8 cellular contexts compared by ENCODE assay signal in the genomic region with DNA sequence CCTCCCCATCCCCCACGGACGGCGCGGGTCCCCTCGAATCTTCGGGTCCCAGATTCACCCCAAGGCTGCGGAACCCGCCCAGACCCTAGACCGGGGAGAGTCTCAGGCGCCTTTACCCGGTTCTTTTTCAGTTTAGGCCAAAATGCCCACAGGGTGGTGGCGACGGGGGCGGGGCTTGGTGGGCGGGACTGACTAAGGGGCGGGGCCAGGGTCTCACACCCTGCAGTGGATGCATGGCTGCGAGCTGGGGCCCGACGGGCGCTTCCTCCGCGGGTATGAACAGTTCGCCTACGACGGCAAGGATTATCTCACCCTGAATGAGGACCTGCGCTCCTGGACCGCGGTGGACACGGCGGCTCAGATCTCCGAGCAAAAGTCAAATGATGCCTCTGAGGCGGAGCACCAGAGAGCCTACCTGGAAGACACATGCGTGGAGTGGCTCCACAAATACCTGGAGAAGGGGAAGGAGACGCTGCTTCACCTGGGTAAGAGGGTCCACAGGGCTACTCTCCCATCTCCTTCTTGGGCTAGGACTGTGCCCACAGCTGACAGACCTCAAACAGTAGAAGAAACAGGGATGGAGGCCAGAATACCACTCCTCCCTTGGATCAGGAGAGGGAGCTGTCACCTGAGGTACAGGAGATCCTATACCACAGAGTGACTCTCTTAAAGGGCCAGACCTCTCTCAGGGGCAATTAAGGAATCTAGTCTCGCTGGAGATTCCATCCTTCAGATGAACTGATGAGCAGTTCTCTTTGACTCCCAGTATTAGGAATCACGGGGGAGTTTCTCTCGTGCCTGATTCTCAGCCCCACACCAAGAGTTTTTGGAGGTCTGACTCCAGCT. TPM values are rescaled to one million over a fixed set of nuclear protein-coding genes. Genes with fewer than 3 reads are reported as not detected.
A peak's percentile ranks its signal among the peaks of the same experiment; 100 is the strongest.
DNase-seq lines count a peak whose midpoint lies in the region; ATAC-seq lines count a peak whose summit lies in the region.

No MANE protein-coding gene starts in this region.

- peaks cover 49 to 50% of the 10 kb centered on the region in 2 donors for H3K4me1 Mint-ChIP-seq in effector memory CD8-positive, alpha-beta T cell (ENCODE audit: low read depth in 2 of 2)

- no peaks in the 10 kb centered on the region for H3K27me3 Mint-ChIP-seq in effector memory CD8-positive, alpha-beta T cell

- WGBS in GM23248 (ENCODE audit: low coverage in 1 of 2, low lambda C conversion rate in 2 of 2, missing lambda C conversion rate in 2 of 2), 2 experiments = 24 to 29% methylated on average over 37 of the region's 37 CpGs
- 22 to 33% methylated on average over 29 to 30 of the region's 37 CpGs for WGBS in mesodermal cell (ENCODE audit: insufficient coverage in 2 of 2), 2 experiments

- no peaks in the 10 kb centered on the region for H3K9me3 Mint-ChIP-seq in effector memory CD8-positive, alpha-beta T cell

- peak overlapping the region; percentile 94 to 100 (median 100) for H3K4me2 ChIP-seq in BLaER1 treated with 17β-estradiol and CSF1 and Interleukin-3, amounts not matched to agents 10 nM and 100 nM
- peak overlapping the region; percentile 78 for H3K4me2 ChIP-seq in GM23248 (ENCODE audit: unreplicated experiment)

- H3K36me3 Mint-ChIP-seq in effector memory CD8-positive, alpha-beta T cell (ENCODE audit: insufficient read depth) = peaks cover 66% of the 10 kb centered on the region

- peaks cover 37 to 66% (median 56%) of the 10 kb centered on the region in 10 experiments for H3K4me1 ChIP-seq in BLaER1 treated with 17β-estradiol and CSF1 and Interleukin-3, amounts not matched to agents 10 nM and 100 nM
- H3K4me1 ChIP-seq in GM23248 (ENCODE audit: insufficient read depth) (peaks cover 9% of the 10 kb centered on the region), mesodermal cell (ENCODE audit: control insufficient read depth, insufficient read depth, low read length, poor library complexity, severe bottlenecking) (no peaks in the 10 kb centered on the region)

- H3K9me2 ChIP-seq in GM23248 (ENCODE audit: insufficient read depth) = no peaks in the 10 kb centered on the region

- peaks cover 14% of the 10 kb centered on the region for H3F3A ChIP-seq in GM23248 (ENCODE audit: insufficient read depth)

- H3K27ac Mint-ChIP-seq in effector memory CD8-positive, alpha-beta T cell = peak overlapping the region; percentile 99 to 100

- peak overlapping the region; percentile 88 to 99 (median 98) for H3K4me3 ChIP-seq in BLaER1 treated with 17β-estradiol and CSF1 and Interleukin-3, amounts not matched to agents 10 nM and 100 nM
- H3K4me3 ChIP-seq in GM23248 (peak overlapping the region; percentile 88), mesodermal cell (ENCODE audit: extremely low read depth, insufficient read depth, low read length, poor library complexity, severe bottlenecking) (peak overlapping the region; percentile 92)

- DNase-seq in GM23248 (peak; percentile 86), NCI-H748 (lab: John Stamatoyannopoulos, UW; ENCODE audit: unreplicated experiment) (peak; percentile 81)
- DNase-seq in activated CD8-positive, alpha-beta memory T cell treated with anti-CD3 and anti-CD28 coated beads for 4 hours (ENCODE audit: low read depth in 2 of 2) = peak; percentile 69 to 74
- peak; percentile 67 to 72 (median 70) for DNase-seq in effector memory CD8-positive, alpha-beta T cell
- DNase-seq in stimulated activated CD8-positive, alpha-beta memory T cell treated with anti-CD3 and anti-CD28 coated beads, Interleukin-2, amount 100 ng/mL, for 48 hours (ENCODE audit: low read depth in 2 of 2) = peak; percentile 77 to 81

- H3K9ac ChIP-seq in BLaER1 treated with 17β-estradiol and CSF1 and Interleukin-3, amounts not matched to agents 10 nM and 100 nM = peak overlapping the region; percentile 93 to 100 (median 99)
- peak overlapping the region; percentile 96 for H3K9ac ChIP-seq in GM23248

- H3K27ac ChIP-seq in BLaER1 treated with 17β-estradiol and CSF1 and Interleukin-3, amounts not matched to agents 10 nM and 100 nM = peak overlapping the region; percentile 91 to 99 (median 97)
- peak overlapping the region; percentile 93 for H3K27ac ChIP-seq in GM23248
- H3K27ac ChIP-seq in mesodermal cell (ENCODE audit: low read depth, low read length, severe bottlenecking) = peak overlapping the region; percentile 77

- peaks cover 17% of the 10 kb centered on the region for H3K79me2 ChIP-seq in GM23248 (ENCODE audit: insufficient read depth)

- peak; percentile 49 for ATAC-seq in effector memory CD8-positive, alpha-beta T cell (replicated peaks)
- no peak for ATAC-seq in GM18517 (IDR thresholded peaks at IDR 0.05; ENCODE audit: unreplicated experiment)

- H3K9me3 ChIP-seq in BLaER1 treated with 17β-estradiol and CSF1 and Interleukin-3, amounts not matched to agents 10 nM and 100 nM (replicated peaks in 1 of 11) = no peaks in the 10 kb centered on the region; a peak in 1 of 22 replicates
- H3K9me3 ChIP-seq in GM23248 (ENCODE audit: low read depth) (no peaks in the 10 kb centered on the region), mesodermal cell (ENCODE audit: control insufficient read depth, low read length) (no peaks in the 10 kb centered on the region)

- peaks cover 39 to 56% (median 46%) of the 10 kb centered on the region in 11 experiments for H4K20me1 ChIP-seq in BLaER1 treated with 17β-estradiol and CSF1 and Interleukin-3, amounts not matched to agents 10 nM and 100 nM
- H4K20me1 ChIP-seq in GM23248 (ENCODE audit: insufficient read depth) = no peaks in the 10 kb centered on the region

- H3K36me3 ChIP-seq in BLaER1 treated with 17β-estradiol and CSF1 and Interleukin-3, amounts not matched to agents 10 nM and 100 nM = peaks cover 41 to 45% (median 44%) of the 10 kb centered on the region in 11 experiments
- H3K36me3 ChIP-seq in GM23248 (ENCODE audit: low read depth) (peaks cover 33% of the 10 kb centered on the region; the same call in 1 of the 2 replicates), mesodermal cell (ENCODE audit: control insufficient read depth, insufficient read depth, low read length) (peaks cover 22% of the 10 kb centered on the region)

- in situ Hi-C loops in GM23248 (cut with MboI) = no loop called here

- peak overlapping the region; percentile 92 to 99 for H3K4me3 Mint-ChIP-seq in effector memory CD8-positive, alpha-beta T cell

- peak overlapping the region; percentile 72 for H2AFZ ChIP-seq in GM23248

- no peaks in the 10 kb centered on the region for H3K27me3 ChIP-seq in BLaER1 treated with 17β-estradiol and CSF1 and Interleukin-3, amounts not matched to agents 10 nM and 100 nM
- no peaks in the 10 kb centered on the region for H3K27me3 ChIP-seq in GM23248 (replicated peaks; ENCODE audit: insufficient read depth)

RNA-seq across cellular contexts. Expression of a gene that starts 0.9 kb away (rescaled TPM):
- 190 and 203 TPM in 2 replicates for total RNA-seq in GM23248 (2014; rRNA removed; shearing (Covaris generic))
- 123 and 130 TPM in 2 replicates for polyA plus RNA-seq in GM23248 (2016; fragmentation: Nextera tagmentation; extraction: Ambion mirVana)
- 110 TPM for polyA plus RNA-seq in mesodermal cell (2013, experiment 1 of 2)
- polyA plus RNA-seq in mesodermal cell (2013, experiment 2 of 2) = 75.1 TPM
